ENCODE assay signal across 1 cellular context in genomic region chr21:34020005-34020847, GRCh38.
TF ChIP-seq lines count a peak whose summit lies in the region.

No MANE protein-coding gene starts in this region.

TF ChIP-seq in GM12878, 131 proteins besides CTCF, POLR2A, EP300 and RAD21 (continues in another document):
- TF ChIP-seq CEBPZ (IDR thresholded peaks at IDR 0.05; ENCODE audit: low read depth, low read length) (no peak), NFXL1 (IDR thresholded peaks at IDR 0.05; ENCODE audit: borderline replicate concordance) (no peak), FOXK2 (IDR thresholded peaks at IDR 0.05) (no peak), GATAD2B (conservative IDR thresholded peaks at IDR 0.05; ENCODE audit: low read depth) (peak; percentile 81; the same call in 1 of the 2 replicates), NBN (IDR thresholded peaks at IDR 0.05) (peak; percentile 78), ZNF207 (IDR thresholded peaks at IDR 0.05; ENCODE audit: borderline replicate concordance) (no peak), BMI1 (IDR thresholded peaks at IDR 0.05; ENCODE audit: borderline replicate concordance) (no peak), ZBTB4 (CRISPR knock-in tag; IDR thresholded peaks at IDR 0.05) (no peak), REST (IDR thresholded peaks at IDR 0.05; ENCODE audit: low read depth, low read length) (no peak), TCF7 (IDR thresholded peaks at IDR 0.05; ENCODE audit: borderline replicate concordance) (0 out of 2 replicates have a peak, but pooled peaks have one; percentile 65), IKZF1 (conservative IDR thresholded peaks at IDR 0.05) (peak; percentile 89), TBL1XR1 (IDR thresholded peaks at IDR 0.05; ENCODE audit: low read depth, low read length) (0 out of 2 replicates have a peak, but pooled peaks have one; percentile 10), RBBP5 (conservative IDR thresholded peaks at IDR 0.05) (no peak), ZSCAN29 (IDR thresholded peaks at IDR 0.05) (0 out of 2 replicates have a peak, but pooled peaks have one; percentile 8), TCF12 (IDR thresholded peaks at IDR 0.05; ENCODE audit: low read depth, low read length) (peak; percentile 91), NR2C2 (IDR thresholded peaks at IDR 0.05; ENCODE audit: borderline replicate concordance, control insufficient read depth, insufficient read length, low read depth) (no peak), SREBF2 (IDR thresholded peaks at IDR 0.05; ENCODE audit: low read length) (no peak), MYB (IDR thresholded peaks at IDR 0.05; ENCODE audit: borderline replicate concordance, low read depth, low read length) (no peak), E4F1 (IDR thresholded peaks at IDR 0.05; ENCODE audit: borderline replicate concordance, partially characterized antibody) (no peak), NKRF (conservative IDR thresholded peaks at IDR 0.05) (no peak), USF1 (IDR thresholded peaks at IDR 0.05; ENCODE audit: borderline replicate concordance, extremely low read length, insufficient read depth, low read depth, low read length) (no peak), STAT1 (conservative IDR thresholded peaks at IDR 0.05) (no peak), HDGF (IDR thresholded peaks at IDR 0.05) (0 out of 2 replicates have a peak, but pooled peaks have one; percentile 41), SMARCA5 (IDR thresholded peaks at IDR 0.05) (peak; percentile 58; the same call in 1 of the 2 replicates), BCL3 (IDR thresholded peaks at IDR 0.05; ENCODE audit: borderline replicate concordance, insufficient read depth, low read depth, low read length, poor library complexity, severe bottlenecking) (peak; percentile 82), MYC (IDR thresholded peaks at IDR 0.05; ENCODE audit: insufficient read depth, insufficient read length, insufficient replicate concordance, low read length, severe bottlenecking) (no peak), ZBED1 (IDR thresholded peaks at IDR 0.05; ENCODE audit: borderline replicate concordance) (peak; percentile 81), FOXM1 (IDR thresholded peaks at IDR 0.05; ENCODE audit: low read depth, low read length) (peak; percentile 69), ZNF687 (IDR thresholded peaks at IDR 0.05) (peak; percentile 55), ATF3 (IDR thresholded peaks at IDR 0.05; ENCODE audit: borderline replicate concordance, extremely low read depth, low read depth, low read length) (no peak), RELA (IDR thresholded peaks at IDR 0.05; ENCODE audit: borderline replicate concordance, partially characterized antibody) (no peak), KDM1A (IDR thresholded peaks at IDR 0.05; ENCODE audit: borderline replicate concordance) (no peak), ZNF622 (IDR thresholded peaks at IDR 0.05) (no peak), NFIC (IDR thresholded peaks at IDR 0.05; ENCODE audit: low read depth, low read length) (peak; percentile 76), SMC3 (IDR thresholded peaks at IDR 0.05; ENCODE audit: borderline replicate concordance, low read length) (peak; percentile 2; the same call in 1 of the 2 replicates), SP1 (IDR thresholded peaks at IDR 0.05; ENCODE audit: low read depth, low read length) (peak; percentile 19)
